8 cellular contexts compared by ENCODE assay signal in genomic region chr9:99104459-99105151, GRCh38. TPM values are rescaled to one million over a fixed set of nuclear protein-coding genes. Genes with fewer than 3 reads are reported as not detected.
DNase-seq lines count a peak whose midpoint lies in the region; ATAC-seq and TF ChIP-seq lines count a peak whose summit lies in the region.

Gene TGFBR1 (plus strand): TSS chr9:99105113. CDS start chr9:99105206, 93 bp downstream.

- peaks cover 37% of the 10 kb centered on the region for H4K20me1 ChIP-seq in osteoblast (ENCODE audit: insufficient read depth, low read length)

- peaks cover 41% of the 10 kb centered on the region for H3K79me2 ChIP-seq in osteoblast (ENCODE audit: insufficient read depth, low read length)

- H3K27me3 ChIP-seq in GM06990 (replicated peaks; ENCODE audit: control insufficient read depth, insufficient read depth, low read length) (no peaks in the 10 kb centered on the region), osteoblast (ENCODE audit: insufficient read depth, low read length) (no peaks in the 10 kb centered on the region), testis (no peaks in the 10 kb centered on the region)

- peak within 1 kb of the TSS; percentile 88 for H3K4me2 ChIP-seq in osteoblast (ENCODE audit: insufficient read depth, low read length)

- intact Hi-C loops in testis (cut with DNase I; ENCODE audit: low total_unique reads), result no loop called here

- peaks cover 2% of the 10 kb centered on the region for H3K36me3 Mint-ChIP-seq in activated naive CD8-positive, alpha-beta T cell

- H3K4me1 Mint-ChIP-seq in activated naive CD8-positive, alpha-beta T cell (ENCODE audit: low read depth), result peaks cover 48% of the 10 kb centered on the region

- H3K27ac Mint-ChIP-seq in activated naive CD8-positive, alpha-beta T cell, result peak within 1 kb of the TSS; percentile 89

- H3K4me1 ChIP-seq in osteoblast (ENCODE audit: insufficient read depth, low read length), result peaks cover 36% of the 10 kb centered on the region
- H3K4me1 ChIP-seq in testis, result peaks cover 15% of the 10 kb centered on the region

- ATAC-seq in HG02588 (IDR thresholded peaks at IDR 0.05; ENCODE audit: unreplicated experiment), result peak; percentile 91

- no peak for TF ChIP-seq CTCF in GM06990 (IDR thresholded peaks at IDR 0.05; ENCODE audit: insufficient read depth, low read length, poor library complexity, severe bottlenecking)
- TF ChIP-seq CTCF in osteoblast (IDR thresholded peaks at IDR 0.05; ENCODE audit: extremely low read depth, low read depth, low read length), result no peak
- TF ChIP-seq CTCF in testis (IDR thresholded peaks at IDR 0.05), result no peak

- TF ChIP-seq POLR2A in testis (IDR thresholded peaks at IDR 0.05), result peak; percentile 86

- H3K9me3 ChIP-seq in osteoblast (ENCODE audit: low read depth, low read length) (no peaks in the 10 kb centered on the region), testis (no peaks in the 10 kb centered on the region)

- H2AFZ ChIP-seq in osteoblast (ENCODE audit: low read length), result peak within 1 kb of the TSS; percentile 76

- 0% methylated on average over 24 to 46 of the region's 60 CpGs for WGBS in testis, 2 donors

- H3K36me3 ChIP-seq in GM06990 (ENCODE audit: control insufficient read depth, insufficient read depth, low read length) (no peaks in the 10 kb centered on the region), osteoblast (ENCODE audit: insufficient read depth, low read length) (no peaks in the 10 kb centered on the region), testis (ENCODE audit: low read depth, missing control alignments) (no peaks in the 10 kb centered on the region)

- no peaks in the 10 kb centered on the region for H3K9me3 Mint-ChIP-seq in activated naive CD8-positive, alpha-beta T cell (ENCODE audit: low read depth)

- peak within 1 kb of the TSS; percentile 85 for H3K4me3 ChIP-seq in GM06990 (replicated peaks; ENCODE audit: low read depth, low read length)
- H3K4me3 ChIP-seq in osteoblast (ENCODE audit: insufficient read depth, low read length), result peak within 1 kb of the TSS; percentile 87
- peak within 1 kb of the TSS; percentile 73 to 79 for H3K4me3 ChIP-seq in testis

- H3K27ac ChIP-seq in osteoblast (ENCODE audit: low read depth, low read length) (peak within 1 kb of the TSS; percentile 94), testis (peak within 1 kb of the TSS; percentile 72 to 94)

- peak within 1 kb of the TSS; percentile 95 for H3K4me3 Mint-ChIP-seq in activated naive CD8-positive, alpha-beta T cell

- H3K27me3 Mint-ChIP-seq in activated naive CD8-positive, alpha-beta T cell, result no peaks in the 10 kb centered on the region

- peak; percentile 97 for DNase-seq in GM06990 (ENCODE audit: extremely low read depth, insufficient read length)
- peak; percentile 66 for DNase-seq in NCI-H1048 (lab: John Stamatoyannopoulos, UW)
- peak; percentile 66 for DNase-seq in SKM-1 treated with dmso at 0.1 percent for 144 hours (lab: John Stamatoyannopoulos, UW; ENCODE audit: unreplicated experiment)
- DNase-seq in glomerular visceral epithelial cell (ENCODE audit: extremely low spot score), result peak; percentile 97
- DNase-seq in osteoblast (ENCODE audit: insufficient read length, low spot score, missing footprints), result peak; percentile 100
- DNase-seq in testis, result peak; percentile 95

RNA-seq across cellular contexts. Expression of gene TGFBR1, which starts in this region (rescaled TPM):
- 114 and 122 TPM in 2 replicates for total RNA-seq in osteoblast
- 10 to 100 TPM; 20.9 to 28.7 TPM for total RNA-seq in testis
- polyA plus RNA-seq in testis (ENCODE audit: insufficient read depth, low read depth, low replicate concordance), result 30.8 TPM

Comparison
In these comparisons a context has a peak if more than half of its experiments do, and no peak if none do; other contexts are left out.
1. Peak in every context shown above with its lines: DNase-seq, ATAC-seq, H3K4me3 ChIP-seq and H3K27ac ChIP-seq.